17 cellular contexts compared by ENCODE assay signal in genomic region chr1:201448981-201449380, GRCh38. TPM values are rescaled to one million over a fixed set of nuclear protein-coding genes. Genes with fewer than 3 reads are reported as not detected.
DNase-seq lines count a peak whose midpoint lies in the region; ATAC-seq, FAIRE-seq and TF ChIP-seq lines count a peak whose summit lies in the region.
"Had no signal": no experiment of that assay in that cellular context is flagged by ENCODE, and none has a peak within 500 bp of the region (broad histone marks: within the 10 kb centered on the region; RNA-seq: fewer than 3 reads in every experiment).

No MANE protein-coding gene starts in this region.

- DNase-seq in C1 segment of cervical spinal cord (lab: John Stamatoyannopoulos, UW) (peak in 12 of 14 donors; percentile 9 to 85 (median 74)), left lung (no peak), sciatic nerve (ENCODE audit: low spot score) (peak; percentile 77), erythroblast (lab: John Stamatoyannopoulos, UW) (no peak), urothelium cell line (ENCODE audit: low spot score) (no peak), mucosa of gallbladder (ENCODE audit: low spot score) (no peak)
- DNase-seq: activated CD4-positive, alpha-beta T cell treated with anti-CD3 and anti-CD28 coated beads, Interleukin-2, amount 10 ng/mL, durations not matched to agents 7 days and 5 days; DMS53; mucosa of descending colon; NCI-H345; Peyer's patch; small intestine; T-helper 2 cell had no signal

- peaks cover 20 to 35% of the 10 kb centered on the region in 2 donors for H3K4me1 ChIP-seq in left lung

- TF ChIP-seq CTCF in left lung (IDR thresholded peaks at IDR 0.05), result no peak

- FAIRE-seq in urothelium cell line (lab: Jason Lieb, UNC), result no peak
- FAIRE-seq: bronchial epithelial cell, small intestine had no signal

- TF ChIP-seq POLR2A in erythroblast (IDR thresholded peaks at IDR 0.05; ENCODE audit: low read length), result no peak

- intact Hi-C loops in left lung (cut with DNase I) (loop anchor here in 1 of 2 donors (5.0 to 10.0 kb wide), 2 partner anchors 33 to 66 kb away; no protein-coding TSS in a partner anchor), sciatic nerve (cut with DNase I) (loop anchor here (10.0 kb wide), 1 partner anchor 56 kb away; the partner anchor contains the start of gene CSRP1)

- no peaks in the 10 kb centered on the region for H3K9me3 ChIP-seq in left lung
- H3K9me3 ChIP-seq: mucosa of descending colon, Peyer's patch had no signal

- no peak overlapping the region for H3K4me3 ChIP-seq in left lung
- H3K4me3 ChIP-seq: mucosa of descending colon, Peyer's patch had no signal

- no peak for ATAC-seq in left lung
- ATAC-seq in sciatic nerve, result peak; percentile 37
- no peak for ATAC-seq in HG03196 (IDR thresholded peaks at IDR 0.05; ENCODE audit: unreplicated experiment)

- H3K27ac ChIP-seq in angular gyrus (ENCODE audit: low read depth, low read length) (peak overlapping the region; percentile 97), left lung (peak overlapping the region; percentile 33 to 59)

- no peaks in the 10 kb centered on the region for H3K36me3 ChIP-seq in left lung
- H3K36me3 ChIP-seq: Peyer's patch had no signal

- no peaks in the 10 kb centered on the region for H3K27me3 ChIP-seq in left lung
- H3K27me3 ChIP-seq: Peyer's patch had no signal

RNA-seq across cellular contexts. Expression of gene PHLDA3, which starts 20.0 kb away (rescaled TPM):
- total RNA-seq in left lung (10 to 100 TPM; 46.8 to 82.7 TPM), sciatic nerve (159 TPM), mucosa of gallbladder (39.4 TPM)

RNA-seq across cellular contexts. Expression of gene TNNI1, which starts 27.5 kb away (rescaled TPM):
- total RNA-seq in left lung (under 1 TPM in 1 of 2 donors, not detected in 1; 0.38 TPM), sciatic nerve (0.22 TPM), mucosa of gallbladder (0.66 TPM)
- total RNA-seq: activated CD4-positive, alpha-beta T cell treated with anti-CD3 and anti-CD28 coated beads, Interleukin-2, amount 10 ng/mL, durations not matched to agents 7 days and 5 days; activated T-helper 2 cell treated with anti-CD3 and anti-CD28 coated beads, Interferon-gamma antibody, Interleukin-2, Interleukin-4, amounts not matched to agents 10 μg/mL and 5 μg/mL and 100 μg/mL, durations not matched to agents 14 hours and 24 hours and 36 hours; bronchial epithelial cell had no signal

RNA-seq across cellular contexts. Expression of gene LAD1, which starts 49.9 kb away (rescaled TPM):
- total RNA-seq in left lung (10 to 100 TPM; 20.1 to 37.6 TPM), sciatic nerve (0.76 TPM), mucosa of gallbladder (272 TPM)
- total RNA-seq: activated CD4-positive, alpha-beta T cell treated with anti-CD3 and anti-CD28 coated beads, Interleukin-2, amount 10 ng/mL, durations not matched to agents 7 days and 5 days; activated T-helper 2 cell treated with anti-CD3 and anti-CD28 coated beads, Interferon-gamma antibody, Interleukin-2, Interleukin-4, amounts not matched to agents 10 μg/mL and 5 μg/mL and 100 μg/mL, durations not matched to agents 14 hours and 24 hours and 36 hours had no signal

RNA-seq across cellular contexts. Expression of gene CSRP1, which starts 57.9 kb away (rescaled TPM):
- 100 to 1,000 TPM; 216 to 235 TPM for total RNA-seq in left lung
- 768 TPM for total RNA-seq in sciatic nerve
- total RNA-seq in mucosa of gallbladder, result 524 TPM

Comparison
In these comparisons a context has a peak if more than half of its experiments do, and no peak if none do; other contexts are left out.
1. DNase-seq: peak in C1 segment of cervical spinal cord (12 of 14) and sciatic nerve (single experiment); none in left lung (0 of 2), erythroblast (0 of 2), urothelium cell line (single experiment) and mucosa of gallbladder (single experiment).
2. RNA of gene LAD1, which starts 49.9 kb away (total RNA-seq): 272 TPM in mucosa of gallbladder (single experiment) and 20.1 to 37.6 TPM in left lung; 0.76 TPM in sciatic nerve (single experiment); every median in the first group is over 10 times any median in the second.